8 cellular contexts compared by ENCODE assay signal in genomic region chr6:129709909-129710721, GRCh38. TPM values are rescaled to one million over a fixed set of nuclear protein-coding genes. Genes with fewer than 3 reads are reported as not detected.
DNase-seq lines count a peak whose midpoint lies in the region; ATAC-seq, FAIRE-seq and TF ChIP-seq lines count a peak whose summit lies in the region.

TSS of gene ARHGAP18 (minus strand) at chr6:129710177. CDS start at chr6:129710136, 41 bp downstream.

- peak within 1 kb of the TSS; percentile 97 for H3K4me3 Mint-ChIP-seq in T-helper 17 cell

- peak; percentile 89 for DNase-seq in GM03348 (ENCODE audit: low spot score)
- peak; percentile 41 for DNase-seq in H54 (ENCODE audit: insufficient read length, low spot score)
- peak; percentile 98 for DNase-seq in M059J (ENCODE audit: low read depth)
- DNase-seq in T-helper 17 cell = peak; percentile 35 to 65 (median 63)
- DNase-seq in ascending aorta (ENCODE audit: low spot score in 2 of 2) = peak; percentile 83 to 95
- DNase-seq in hepatic stellate cell (ENCODE audit: low spot score) = peak; percentile 72
- peak; percentile 91 for DNase-seq in renal cortical epithelial cell (ENCODE audit: low read depth)
- no peak for DNase-seq in DMS79 (lab: John Stamatoyannopoulos, UW)

- no peak for TF ChIP-seq CTCF in ascending aorta (IDR thresholded peaks at IDR 0.05)

- peaks cover 5% of the 10 kb centered on the region for H3K27me3 Mint-ChIP-seq in T-helper 17 cell

- no peaks in the 10 kb centered on the region for H3K36me3 ChIP-seq in ascending aorta

- peak; percentile 86 for TF ChIP-seq POLR2A in H54 (IDR thresholded peaks at IDR 0.05; ENCODE audit: low read depth, low read length)

- peak; percentile 93 for ATAC-seq in T-helper 17 cell

- peaks cover 28% of the 10 kb centered on the region for H3K4me1 Mint-ChIP-seq in T-helper 17 cell

- no peaks in the 10 kb centered on the region for H3K27me3 ChIP-seq in ascending aorta

- peak; percentile 82 for FAIRE-seq in H54 (lab: Jason Lieb, UNC)

- peaks cover 2% of the 10 kb centered on the region for H3K36me3 Mint-ChIP-seq in T-helper 17 cell (ENCODE audit: low read depth)

- no peaks in the 10 kb centered on the region for H3K9me3 ChIP-seq in T-helper 17 cell (ENCODE audit: control insufficient read depth, low read length, poor library complexity, severe bottlenecking)
- no peaks in the 10 kb centered on the region for H3K9me3 ChIP-seq in ascending aorta

- intact Hi-C loops in ascending aorta (cut with DNase I) = loop anchor here (5.0 kb wide), 1 partner anchor 38 kb away; no protein-coding TSS in a partner anchor

- H3K4me1 ChIP-seq in ascending aorta = peaks cover 0 to 4% of the 10 kb centered on the region in 2 donors

- H3K27ac Mint-ChIP-seq in T-helper 17 cell = peak within 1 kb of the TSS; percentile 92

- peak within 1 kb of the TSS; percentile 62 to 68 for H3K4me3 ChIP-seq in ascending aorta

- H3K27ac ChIP-seq in ascending aorta = peak within 1 kb of the TSS; percentile 76 to 78

RNA-seq across cellular contexts. Expression of gene ARHGAP18, which starts in this region (rescaled TPM):
- 28.3 and 31.2 TPM in 2 replicates for total RNA-seq in M059J (2014; rRNA removed; shearing (Covaris generic))
- total RNA-seq in T-helper 17 cell = 10 to 100 TPM in 1 of 2 donors, 1 to 10 TPM in 1; 3.7 to 26.7 TPM
- 10.7 TPM for total RNA-seq in ascending aorta
- total RNA-seq in renal cortical epithelial cell = 29.0 and 31.4 TPM in 2 replicates
